In genomic region chr9:37155601-37156000, GRCh38 we compare ENCODE assay signal across 29 cellular contexts.
"Had no signal": no experiment of that assay in that cellular context is flagged by ENCODE, and none has a peak within 500 bp of the region (broad histone marks: within the 10 kb centered on the region; RNA-seq: fewer than 3 reads in every experiment).

No MANE protein-coding gene starts in this region.

- FAIRE-seq: kidney had no signal

- ATAC-seq: activated CD4-positive, alpha-beta T cell treated with anti-CD3 and anti-CD28 coated beads for 36 hours; body of pancreas; heart left ventricle; left colon; psoas muscle; stimulated activated memory B cell treated with anti-CD40 and anti-IgM and Interleukin-4, amounts not matched to agents 10 μg/mL and 1 μg/mL and 100 μg/mL, for 72 hours; stimulated activated naive CD8-positive, alpha-beta T cell treated with anti-CD3 and anti-CD28 coated beads, Interleukin-15, amount 100 ng/mL, for 72 hours had no signal

- H3K4me3 ChIP-seq: adrenal gland, body of pancreas, cardiac muscle cell, colonic mucosa, heart left ventricle, psoas muscle, smooth muscle cell, uterus had no signal

- H3K36me3 ChIP-seq: adrenal gland, cardiac muscle cell, colonic mucosa, uterus had no signal

- H3K9me3 ChIP-seq: adrenal gland, body of pancreas, colonic mucosa, heart left ventricle, psoas muscle, uterus had no signal

- H3K9ac ChIP-seq: parathyroid adenoma had no signal

- H3K27ac ChIP-seq: adrenal gland, body of pancreas, cardiac muscle cell, colonic mucosa, heart left ventricle, parathyroid adenoma, psoas muscle, uterus had no signal

- DNase-seq: activated CD4-positive, alpha-beta T cell treated with anti-CD3 and anti-CD28 coated beads for 36 hours; activated CD4-positive, alpha-beta T cell treated with anti-CD3 and anti-CD28 coated beads, Interleukin-2, amount 50 U/mL, for 4 hours; activated CD4-positive, CD25-positive, alpha-beta regulatory T cell; activated effector memory CD4-positive, alpha-beta T cell treated with Interleukin-2 at 50 U/mL for 16 hours; activated naive CD4-positive, alpha-beta T cell treated with Interleukin-2 at 50 U/mL for 16 hours; adrenal gland; aorta; body of pancreas; cerebellar nuclear complex; colonic mucosa; effector memory CD4-positive, alpha-beta T cell; heart left ventricle; hypothalamus; immature natural killer cell; kidney; left colon; naive B cell; nucleus accumbens; psoas muscle; stimulated activated CD4-positive, alpha-beta T cell treated with anti-CD3 and anti-CD28 coated beads, Interleukin-1b, Interleukin-23, amount 100 ng/mL, for 48 hours; stimulated activated CD4-positive, alpha-beta T cell treated with anti-CD3 and anti-CD28 coated beads, Interleukin-4, amount 100 ng/mL, for 4 hours; stimulated activated CD8-positive, alpha-beta memory T cell treated with anti-CD3 and anti-CD28 coated beads, Interleukin-4, amount 100 ng/mL, for 48 hours; stimulated activated naive CD8-positive, alpha-beta T cell treated with anti-CD3 and anti-CD28 coated beads, Interleukin-15, amount 100 ng/mL, for 72 hours; substantia nigra; uterus had no signal

- H3K27me3 ChIP-seq: adrenal gland, body of pancreas, cardiac muscle cell, colonic mucosa, heart left ventricle, uterus had no signal

- H3K4me1 ChIP-seq: body of pancreas, colonic mucosa, parathyroid adenoma, psoas muscle, uterus had no signal

- H3K4me2 ChIP-seq: smooth muscle cell had no signal
